ENCODE assay signal across 9 cellular contexts in genomic region chr11:86182976-86183584, GRCh38.
A peak's percentile ranks its signal among the peaks of the same experiment; 100 is the strongest.
DNase-seq lines count a peak whose midpoint lies in the region; ATAC-seq and TF ChIP-seq lines count a peak whose summit lies in the region.
"Had no signal": no experiment of that assay in that cellular context is flagged by ENCODE, and none has a peak within 500 bp of the region (broad histone marks: within the 10 kb centered on the region; RNA-seq: fewer than 3 reads in every experiment).

No MANE protein-coding gene starts in this region.

- ATAC-seq in GM19455 (IDR thresholded peaks at IDR 0.05; ENCODE audit: unreplicated experiment), result peak; percentile 81
- ATAC-seq in HG03521 (IDR thresholded peaks at IDR 0.05; ENCODE audit: unreplicated experiment), result peak; percentile 59
- ATAC-seq in naive thymus-derived CD8-positive, alpha-beta T cell, result peak; percentile 33
- no peak for ATAC-seq in left lobe of liver

- H3K9me3 Mint-ChIP-seq in CD8-positive, alpha-beta memory T cell, result no peaks in the 10 kb centered on the region
- no peaks in the 10 kb centered on the region for H3K9me3 Mint-ChIP-seq in activated CD4-positive, alpha-beta memory T cell treated with anti-CD3 and anti-CD28 coated beads, Interleukin-2, amount 10 ng/mL, durations not matched to agents 7 days and 5 days
- H3K9me3 Mint-ChIP-seq in naive thymus-derived CD8-positive, alpha-beta T cell, result no peaks in the 10 kb centered on the region
- H3K9me3 Mint-ChIP-seq: stimulated activated naive CD8-positive, alpha-beta T cell treated with anti-CD3 and anti-CD28 coated beads, Interleukin-15, Interleukin-2, amounts not matched to agents 100 ng/mL and 50 ng/mL, for 24 hours had no signal

- DNase-seq in CD8-positive, alpha-beta memory T cell, result peak in 3 of 5 donors; percentile 29 to 75 (median 39)
- DNase-seq in activated CD4-positive, alpha-beta memory T cell treated with anti-CD3 and anti-CD28 coated beads, Interleukin-2, amount 10 ng/mL, durations not matched to agents 7 days and 5 days, result peak; percentile 76
- DNase-seq in naive thymus-derived CD8-positive, alpha-beta T cell, result peak in 2 of 10 donors; percentile 3 to 24
- DNase-seq in left lobe of liver (ENCODE audit: low spot score) (no peak), vagina (ENCODE audit: extremely low spot score in 2 of 2) (no peak), NK-92 (lab: John Stamatoyannopoulos, UW; ENCODE audit: unreplicated experiment) (no peak)

- H3K9me3 ChIP-seq in CD8-positive, alpha-beta memory T cell (ENCODE audit: low read length), result no peaks in the 10 kb centered on the region
- H3K9me3 ChIP-seq in vagina, result no peaks in the 10 kb centered on the region

- H3K27ac Mint-ChIP-seq in CD8-positive, alpha-beta memory T cell, result no peak overlapping the region
- H3K27ac Mint-ChIP-seq in activated CD4-positive, alpha-beta memory T cell treated with anti-CD3 and anti-CD28 coated beads, Interleukin-2, amount 10 ng/mL, durations not matched to agents 7 days and 5 days, result no peak overlapping the region
- no peak overlapping the region for H3K27ac Mint-ChIP-seq in naive thymus-derived CD8-positive, alpha-beta T cell
- H3K27ac Mint-ChIP-seq: stimulated activated naive CD8-positive, alpha-beta T cell treated with anti-CD3 and anti-CD28 coated beads, Interleukin-15, Interleukin-2, amounts not matched to agents 100 ng/mL and 50 ng/mL, for 24 hours had no signal

- H3K4me1 Mint-ChIP-seq in CD8-positive, alpha-beta memory T cell, result no peaks in the 10 kb centered on the region
- H3K4me1 Mint-ChIP-seq in activated CD4-positive, alpha-beta memory T cell treated with anti-CD3 and anti-CD28 coated beads, Interleukin-2, amount 10 ng/mL, durations not matched to agents 7 days and 5 days, result peaks cover 3% of the 10 kb centered on the region
- H3K4me1 Mint-ChIP-seq in naive thymus-derived CD8-positive, alpha-beta T cell, result no peaks in the 10 kb centered on the region

- peak overlapping the region; percentile 68 for H3K27ac ChIP-seq in CD8-positive, alpha-beta memory T cell (ENCODE audit: low read depth, low read length)
- no peak overlapping the region for H3K27ac ChIP-seq in vagina

- TF ChIP-seq CTCF in vagina (IDR thresholded peaks at IDR 0.05), result no peak

- intact Hi-C loops in vagina (cut with DNase I), result no loop called here

- POLR2A ChIA-PET in CD8-positive, alpha-beta memory T cell (lab: Charles Lee), result interaction anchor here (0.6 kb wide), 1 partner anchor 429 kb away, joined by 6 read pairs; no protein-coding TSS in a partner anchor
- POLR2A ChIA-PET in activated CD4-positive, alpha-beta memory T cell treated with anti-CD3 and anti-CD28 coated beads, Interleukin-2, amount 10 ng/mL, durations not matched to agents 7 days and 5 days (lab: Charles Lee), result interaction anchor here (1.3 to 2.6 kb wide), 3 partner anchors 11 to 115 kb away, joined by 3 to 23 read pairs (median 5); partner anchors contain the start of gene PICALM
- POLR2A ChIA-PET in naive thymus-derived CD8-positive, alpha-beta T cell (lab: Charles Lee), result no interaction called here

- H3K4me3 ChIP-seq in CD8-positive, alpha-beta memory T cell (ENCODE audit: low read length), result no peak overlapping the region
- H3K4me3 ChIP-seq in vagina, result no peak overlapping the region

- H3K27me3 ChIP-seq in CD8-positive, alpha-beta memory T cell (ENCODE audit: insufficient read depth, low read length, poor library complexity, severe bottlenecking), result no peaks in the 10 kb centered on the region
- no peaks in the 10 kb centered on the region for H3K27me3 ChIP-seq in vagina

- H3K36me3 Mint-ChIP-seq in CD8-positive, alpha-beta memory T cell, result no peaks in the 10 kb centered on the region
- peaks cover 4% of the 10 kb centered on the region for H3K36me3 Mint-ChIP-seq in activated CD4-positive, alpha-beta memory T cell treated with anti-CD3 and anti-CD28 coated beads, Interleukin-2, amount 10 ng/mL, durations not matched to agents 7 days and 5 days (ENCODE audit: low read depth)
- no peaks in the 10 kb centered on the region for H3K36me3 Mint-ChIP-seq in naive thymus-derived CD8-positive, alpha-beta T cell

- H3K36me3 ChIP-seq in CD8-positive, alpha-beta memory T cell (ENCODE audit: insufficient read depth, low read length), result no peaks in the 10 kb centered on the region
- no peaks in the 10 kb centered on the region for H3K36me3 ChIP-seq in vagina

- no peaks in the 10 kb centered on the region for H3K27me3 Mint-ChIP-seq in CD8-positive, alpha-beta memory T cell
- no peaks in the 10 kb centered on the region for H3K27me3 Mint-ChIP-seq in activated CD4-positive, alpha-beta memory T cell treated with anti-CD3 and anti-CD28 coated beads, Interleukin-2, amount 10 ng/mL, durations not matched to agents 7 days and 5 days
- peaks cover 0 to 4% (median 0%) of the 10 kb centered on the region in 5 donors for H3K27me3 Mint-ChIP-seq in naive thymus-derived CD8-positive, alpha-beta T cell
- H3K27me3 Mint-ChIP-seq: stimulated activated naive CD8-positive, alpha-beta T cell treated with anti-CD3 and anti-CD28 coated beads, Interleukin-15, Interleukin-2, amounts not matched to agents 100 ng/mL and 50 ng/mL, for 24 hours had no signal

- no peak for TF ChIP-seq POLR2A in vagina (IDR thresholded peaks at IDR 0.05)

- no peaks in the 10 kb centered on the region for H3K4me1 ChIP-seq in CD8-positive, alpha-beta memory T cell (ENCODE audit: insufficient read depth, low read length)
- peaks cover 23% of the 10 kb centered on the region for H3K4me1 ChIP-seq in vagina

- CTCF ChIA-PET in CD8-positive, alpha-beta memory T cell (lab: Charles Lee), result interaction anchor here (1.0 to 1.7 kb wide), 3 partner anchors 10 to 328 kb away, joined by 3 to 5 read pairs (median 4); partner anchors contain the start of gene CCDC83
- CTCF ChIA-PET in activated CD4-positive, alpha-beta memory T cell treated with anti-CD3 and anti-CD28 coated beads, Interleukin-2, amount 10 ng/mL, durations not matched to agents 7 days and 5 days (lab: Charles Lee), result interaction anchor here (0.7 to 3.5 kb wide), 3 partner anchors 9 to 110 kb away, joined by 3 to 30 read pairs (median 3); no protein-coding TSS in a partner anchor

- no peak overlapping the region for H3K4me3 Mint-ChIP-seq in CD8-positive, alpha-beta memory T cell
- no peak overlapping the region for H3K4me3 Mint-ChIP-seq in activated CD4-positive, alpha-beta memory T cell treated with anti-CD3 and anti-CD28 coated beads, Interleukin-2, amount 10 ng/mL, durations not matched to agents 7 days and 5 days
- H3K4me3 Mint-ChIP-seq in naive thymus-derived CD8-positive, alpha-beta T cell, result no peak overlapping the region
- H3K4me3 Mint-ChIP-seq: stimulated activated naive CD8-positive, alpha-beta T cell treated with anti-CD3 and anti-CD28 coated beads, Interleukin-15, Interleukin-2, amounts not matched to agents 100 ng/mL and 50 ng/mL, for 24 hours had no signal

Comparison
In these comparisons a context has a peak if more than half of its experiments do, and no peak if none do; other contexts are left out.
1. DNase-seq: peak in CD8-positive, alpha-beta memory T cell (3 of 5) and activated CD4-positive, alpha-beta memory T cell treated with anti-CD3 and anti-CD28 coated beads, Interleukin-2, amount 10 ng/mL, durations not matched to agents 7 days and 5 days (single experiment); none in left lobe of liver (single experiment), vagina (0 of 2) and NK-92 (single experiment).